In the genomic region with DNA sequence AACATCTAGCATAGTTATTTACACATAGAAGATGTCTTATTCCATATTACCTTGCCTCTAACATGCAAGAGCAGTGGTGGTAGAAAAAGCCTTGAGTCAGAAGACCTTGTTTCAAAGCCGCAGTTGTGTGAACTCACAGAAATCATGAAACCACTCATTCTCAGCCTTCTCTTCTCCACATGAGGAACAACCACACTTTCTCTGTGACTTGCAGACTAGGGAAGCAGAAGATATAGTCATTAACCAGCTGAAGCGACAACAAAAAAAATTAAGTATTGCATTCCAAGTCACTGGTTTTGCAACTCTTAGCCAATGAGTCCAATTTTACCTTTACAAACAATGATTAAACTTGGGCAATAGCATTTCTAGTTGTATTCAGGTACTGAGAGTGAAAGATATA, we compare ENCODE assay signal across 13 cellular contexts. TPM values are rescaled to one million over a fixed set of nuclear protein-coding genes. Genes with fewer than 3 reads are reported as not detected.
A peak's percentile ranks its signal among the peaks of the same experiment; 100 is the strongest.
DNase-seq lines count a peak whose midpoint lies in the region; ATAC-seq and TF ChIP-seq lines count a peak whose summit lies in the region.
"Had no signal": no experiment of that assay in that cellular context is flagged by ENCODE, and none has a peak within 500 bp of the region (broad histone marks: within the 10 kb centered on the region; RNA-seq: fewer than 3 reads in every experiment).

No MANE protein-coding gene starts in this region.

- H3K4me3 ChIP-seq in epithelial cell of esophagus (ENCODE audit: low read length): no peak overlapping the region
- H3K4me3 ChIP-seq in right atrium auricular region: no peak overlapping the region
- H3K4me3 ChIP-seq: transverse colon had no signal

- H3K27me3 ChIP-seq in right atrium auricular region: no peaks in the 10 kb centered on the region
- H3K27me3 ChIP-seq: neutrophil, transverse colon had no signal

- DNase-seq in epithelial cell of esophagus (ENCODE audit: low read depth) (peak; percentile 20), DMS114 treated with DMSO at 0.1 percent for 48 hours (lab: John Stamatoyannopoulos, UW; ENCODE audit: unreplicated experiment) (no peak), right atrium auricular region (ENCODE audit: low spot score) (no peak)
- DNase-seq in stimulated activated CD4-positive, alpha-beta T cell treated with anti-CD3 and anti-CD28 coated beads, Interleukin-15, amount 100 ng/mL, for 24 hours: no peak
- DNase-seq in stimulated activated naive CD4-positive, alpha-beta T cell treated with Interleukin-2 at 50 U/mL for 16 hours (lab: John Stamatoyannopoulos, UW): no peak
- DNase-seq: CD8-positive, alpha-beta memory T cell; erythroblast; islet precursor cell; transverse colon had no signal

- H3K9me3 ChIP-seq in right atrium auricular region: no peaks in the 10 kb centered on the region
- H3K9me3 ChIP-seq: neutrophil, transverse colon had no signal

- ATAC-seq in GM18858 (IDR thresholded peaks at IDR 0.05; ENCODE audit: unreplicated experiment) (peak; percentile 81), GM21576 (IDR thresholded peaks at IDR 0.05; ENCODE audit: unreplicated experiment) (peak; percentile 81), HG03175 (IDR thresholded peaks at IDR 0.05; ENCODE audit: unreplicated experiment) (peak; percentile 77)

- TF ChIP-seq CTCF in epithelial cell of esophagus (IDR thresholded peaks at IDR 0.05; ENCODE audit: insufficient read depth, low read depth, low read length, missing control alignments) (no peak), right atrium auricular region (IDR thresholded peaks at IDR 0.05) (no peak)

- no peaks in the 10 kb centered on the region for H3K36me3 ChIP-seq in right atrium auricular region
- H3K36me3 ChIP-seq: neutrophil, transverse colon had no signal

- no peak overlapping the region for H3K27ac ChIP-seq in right atrium auricular region
- H3K27ac ChIP-seq: neutrophil, transverse colon had no signal

- H3K4me1 ChIP-seq in right atrium auricular region: no peaks in the 10 kb centered on the region

RNA-seq across cellular contexts. Expression of a gene that starts 19.0 kb away (rescaled TPM):
- 10 to 100 TPM; 14.7 to 16.6 TPM for total RNA-seq in right atrium auricular region
